1 cellular context compared by ENCODE assay signal in genomic region chr9:136047076-136047774, GRCh38.
TF ChIP-seq lines count a peak whose summit lies in the region.

No MANE protein-coding gene starts in this region.

TF ChIP-seq in IMR-90, 13 proteins besides CTCF, POLR2A, EP300 and RAD21 (continued from another document):
- TF ChIP-seq MXI1 (IDR thresholded peaks at IDR 0.05; ENCODE audit: borderline replicate concordance, low read depth, low read length) = no peak
- no peak for TF ChIP-seq ELK1 (IDR thresholded peaks at IDR 0.05; ENCODE audit: borderline replicate concordance, low read depth, low read length)
- no peak for TF ChIP-seq MAZ (IDR thresholded peaks at IDR 0.05; ENCODE audit: borderline replicate concordance, low read depth, low read length)
- no peak for TF ChIP-seq RFX5 (IDR thresholded peaks at IDR 0.05; ENCODE audit: low read depth, low read length)
- no peak for TF ChIP-seq MAFK (IDR thresholded peaks at IDR 0.05; ENCODE audit: low read depth, low read length)
- no peak for TF ChIP-seq USF2 (IDR thresholded peaks at IDR 0.05; ENCODE audit: low read depth, low read length)
- no peak for TF ChIP-seq BHLHE40 (IDR thresholded peaks at IDR 0.05; ENCODE audit: low read depth, low read length)
- no peak for TF ChIP-seq FOS (IDR thresholded peaks at IDR 0.05; ENCODE audit: low read depth, low read length)
- no peak for TF ChIP-seq SMC3 (IDR thresholded peaks at IDR 0.05; ENCODE audit: low read depth, low read length)
- TF ChIP-seq CEBPB (IDR thresholded peaks at IDR 0.05; ENCODE audit: low read depth, low read length) = no peak
- TF ChIP-seq CHD1 (IDR thresholded peaks at IDR 0.05; ENCODE audit: low read depth, low read length) = no peak
